ENCODE assay signal across 25 cellular contexts in genomic region chr1:62333431-62333830, GRCh38. TPM values are rescaled to one million over a fixed set of nuclear protein-coding genes. Genes with fewer than 3 reads are reported as not detected.
DNase-seq lines count a peak whose midpoint lies in the region; ATAC-seq, FAIRE-seq and TF ChIP-seq lines count a peak whose summit lies in the region.
"Had no signal": no experiment of that assay in that cellular context is flagged by ENCODE, and none has a peak within 500 bp of the region (broad histone marks: within the 10 kb centered on the region; RNA-seq: fewer than 3 reads in every experiment).

No MANE protein-coding gene starts in this region.

- H2AFZ ChIP-seq in astrocyte (ENCODE audit: low read depth, low read length) (no peak overlapping the region), smooth muscle cell (ENCODE audit: low read depth) (no peak overlapping the region)

- H3K9me3 Mint-ChIP-seq in activated CD8-positive, alpha-beta memory T cell treated with anti-CD3 and anti-CD28 coated beads, Interleukin-2, amount 10 ng/mL, durations not matched to agents 7 days and 5 days (ENCODE audit: low read depth): peaks cover 3% of the 10 kb centered on the region
- H3K9me3 Mint-ChIP-seq in astrocyte (ENCODE audit: unreplicated experiment): peaks cover 7% of the 10 kb centered on the region
- H3K9me3 Mint-ChIP-seq: CD4-positive, alpha-beta T cell; H9; stimulated activated naive CD8-positive, alpha-beta T cell treated with anti-CD3 and anti-CD28 coated beads, Interleukin-15, Interleukin-2, amounts not matched to agents 100 ng/mL and 50 ng/mL, for 24 hours had no signal

- no peak overlapping the region for H3K4me3 Mint-ChIP-seq in activated CD8-positive, alpha-beta memory T cell treated with anti-CD3 and anti-CD28 coated beads, Interleukin-2, amount 10 ng/mL, durations not matched to agents 7 days and 5 days
- no peak overlapping the region for H3K4me3 Mint-ChIP-seq in astrocyte (ENCODE audit: unreplicated experiment)
- H3K4me3 Mint-ChIP-seq: brain; CD4-positive, alpha-beta T cell; immature natural killer cell; nephron; stimulated activated naive CD8-positive, alpha-beta T cell treated with anti-CD3 and anti-CD28 coated beads, Interleukin-15, Interleukin-2, amounts not matched to agents 100 ng/mL and 50 ng/mL, for 24 hours had no signal

- H3K9me3 ChIP-seq in astrocyte (ENCODE audit: insufficient read depth, low read depth, low read length): no peaks in the 10 kb centered on the region
- H3K9me3 ChIP-seq in smooth muscle cell (replicated peaks; ENCODE audit: low read depth): no peaks in the 10 kb centered on the region
- H3K9me3 ChIP-seq: esophagus squamous epithelium, prostate gland had no signal

- FAIRE-seq in astrocyte (lab: Jason Lieb, UNC): no peak
- FAIRE-seq: GM12892 had no signal

- H3K9ac ChIP-seq in astrocyte (ENCODE audit: low read length): no peak overlapping the region
- no peak overlapping the region for H3K9ac ChIP-seq in smooth muscle cell (ENCODE audit: low read depth)

- CTCF ChIA-PET in activated CD8-positive, alpha-beta memory T cell treated with anti-CD3 and anti-CD28 coated beads, Interleukin-2, amount 10 ng/mL, durations not matched to agents 7 days and 5 days (lab: Charles Lee): no interaction called here

- H3K36me3 ChIP-seq in astrocyte (ENCODE audit: insufficient read depth, low read length) (no peaks in the 10 kb centered on the region), smooth muscle cell (ENCODE audit: low read depth) (no peaks in the 10 kb centered on the region)
- H3K36me3 ChIP-seq: esophagus squamous epithelium, prostate gland had no signal

- peak; percentile 41 for DNase-seq in activated CD8-positive, alpha-beta memory T cell treated with anti-CD3 and anti-CD28 coated beads, Interleukin-2, amount 10 ng/mL, durations not matched to agents 7 days and 5 days
- no peak for DNase-seq in activated CD8-positive, alpha-beta memory T cell treated with anti-CD3 and anti-CD28 coated beads for 24 hours
- DNase-seq in M059J (ENCODE audit: low read depth) (peak; percentile 81), astrocyte (ENCODE audit: low read depth) (peak; percentile 27), smooth muscle cell (lab: John Stamatoyannopoulos, UW; ENCODE audit: unreplicated experiment) (no peak), NCI-H187 treated with DMSO at 0.1 percent for 48 hours (lab: John Stamatoyannopoulos, UW) (no peak)
- no peak for DNase-seq in stimulated activated naive CD4-positive, alpha-beta T cell (lab: John Stamatoyannopoulos, UW)
- DNase-seq: activated naive CD4-positive, alpha-beta T cell treated with Interleukin-2 at 50 U/mL for 16 hours; CD4-positive, alpha-beta T cell; esophagus squamous epithelium; H9; head of caudate nucleus; immature natural killer cell; MV-4-11; NCI-H82; RPMI8226; stimulated activated CD4-positive, alpha-beta T cell treated with anti-CD3 and anti-CD28 coated beads, Interleukin-12 subunit alpha, Interleukin-12 subunit beta, amount 100 ng/mL, for 4 hours had no signal

- TF ChIP-seq CTCF in astrocyte (IDR thresholded peaks at IDR 0.05; ENCODE audit: insufficient read depth, low read depth, low read length): no peak
- TF ChIP-seq CTCF in smooth muscle cell (IDR thresholded peaks at IDR 0.05; ENCODE audit: borderline replicate concordance, insufficient read depth, poor library complexity, severe bottlenecking): no peak

- H3F3A ChIP-seq in smooth muscle cell (ENCODE audit: low read depth): peaks cover 6% of the 10 kb centered on the region

- peaks cover 5% of the 10 kb centered on the region for H3K4me1 ChIP-seq in astrocyte (ENCODE audit: insufficient read depth, low read length)
- H3K4me1 ChIP-seq in smooth muscle cell (ENCODE audit: low read depth): peaks cover 16% of the 10 kb centered on the region
- H3K4me1 ChIP-seq: prostate gland had no signal

- H3K4me2 ChIP-seq in astrocyte (ENCODE audit: low read length): no peak overlapping the region
- no peak overlapping the region for H3K4me2 ChIP-seq in smooth muscle cell

- 34% methylated on average over 7 of the region's 7 CpGs for WGBS in smooth muscle cell (ENCODE audit: low lambda C conversion rate)

- ATAC-seq in activated CD8-positive, alpha-beta memory T cell treated with anti-CD3 and anti-CD28 coated beads, Interleukin-2, amount 10 ng/mL, durations not matched to agents 7 days and 5 days: peak; percentile 58
- ATAC-seq in HG02798 (IDR thresholded peaks at IDR 0.05; ENCODE audit: poor library complexity, unreplicated experiment): no peak

- H3K4me1 Mint-ChIP-seq in activated CD8-positive, alpha-beta memory T cell treated with anti-CD3 and anti-CD28 coated beads, Interleukin-2, amount 10 ng/mL, durations not matched to agents 7 days and 5 days: peaks cover 4% of the 10 kb centered on the region
- H3K4me1 Mint-ChIP-seq in astrocyte (ENCODE audit: low read depth, unreplicated experiment): peaks cover 26% of the 10 kb centered on the region
- H3K4me1 Mint-ChIP-seq: immature natural killer cell had no signal

- H4K20me1 ChIP-seq in astrocyte (ENCODE audit: insufficient read depth, low read length) (no peaks in the 10 kb centered on the region), smooth muscle cell (ENCODE audit: low read depth) (no peaks in the 10 kb centered on the region)

- no peaks in the 10 kb centered on the region for H3K27me3 ChIP-seq in astrocyte (ENCODE audit: insufficient read depth, low read length)
- no peaks in the 10 kb centered on the region for H3K27me3 ChIP-seq in smooth muscle cell (ENCODE audit: low read depth)

- H3K27ac ChIP-seq in astrocyte (ENCODE audit: low read depth, low read length) (no peak overlapping the region), smooth muscle cell (ENCODE audit: low read depth) (peak overlapping the region; percentile 47)
- H3K27ac ChIP-seq: esophagus squamous epithelium, prostate gland, VCaP had no signal

- no peak overlapping the region for H3K4me3 ChIP-seq in astrocyte (ENCODE audit: insufficient read depth, low read depth, low read length)
- no peak overlapping the region for H3K4me3 ChIP-seq in smooth muscle cell
- H3K4me3 ChIP-seq: esophagus squamous epithelium, prostate gland had no signal

- H3K27ac Mint-ChIP-seq in activated CD8-positive, alpha-beta memory T cell treated with anti-CD3 and anti-CD28 coated beads, Interleukin-2, amount 10 ng/mL, durations not matched to agents 7 days and 5 days: no peak overlapping the region
- H3K27ac Mint-ChIP-seq in astrocyte (ENCODE audit: unreplicated experiment): peak overlapping the region; percentile 76
- H3K27ac Mint-ChIP-seq: brain; CD4-positive, alpha-beta T cell; H9; immature natural killer cell; stimulated activated naive CD8-positive, alpha-beta T cell treated with anti-CD3 and anti-CD28 coated beads, Interleukin-15, Interleukin-2, amounts not matched to agents 100 ng/mL and 50 ng/mL, for 24 hours had no signal

- H3K36me3 Mint-ChIP-seq in activated CD8-positive, alpha-beta memory T cell treated with anti-CD3 and anti-CD28 coated beads, Interleukin-2, amount 10 ng/mL, durations not matched to agents 7 days and 5 days: no peaks in the 10 kb centered on the region
- peaks cover 2% of the 10 kb centered on the region for H3K36me3 Mint-ChIP-seq in astrocyte (ENCODE audit: low read depth, unreplicated experiment)
- H3K36me3 Mint-ChIP-seq: brain, immature natural killer cell had no signal

- peaks cover 4% of the 10 kb centered on the region for H3K27me3 Mint-ChIP-seq in activated CD8-positive, alpha-beta memory T cell treated with anti-CD3 and anti-CD28 coated beads, Interleukin-2, amount 10 ng/mL, durations not matched to agents 7 days and 5 days
- H3K27me3 Mint-ChIP-seq in astrocyte (ENCODE audit: low read depth, unreplicated experiment): no peaks in the 10 kb centered on the region
- H3K27me3 Mint-ChIP-seq: brain; stimulated activated naive CD8-positive, alpha-beta T cell treated with anti-CD3 and anti-CD28 coated beads, Interleukin-15, Interleukin-2, amounts not matched to agents 100 ng/mL and 50 ng/mL, for 24 hours had no signal

- no peaks in the 10 kb centered on the region for H3K79me2 ChIP-seq in astrocyte (ENCODE audit: insufficient read depth, low read length)
- no peaks in the 10 kb centered on the region for H3K79me2 ChIP-seq in smooth muscle cell (ENCODE audit: low read depth)

RNA-seq across cellular contexts. Expression of gene KANK4, which starts 14.2 kb away (rescaled TPM):
- total RNA-seq in activated CD8-positive, alpha-beta memory T cell treated with anti-CD3 and anti-CD28 coated beads, Interleukin-2, amount 10 ng/mL, durations not matched to agents 7 days and 5 days: not detected
- 21.4 and 27.2 TPM in 2 replicates for total RNA-seq in M059J (2014; rRNA removed; shearing (Covaris generic))
- total RNA-seq in astrocyte (8.5 and 14.5 TPM in 2 replicates), smooth muscle cell (69.2 and 74.3 TPM in 2 replicates)
- polyA plus RNA-seq in smooth muscle cell: 72.4 and 77.8 TPM in 2 replicates
- total RNA-seq: CD4-positive, alpha-beta T cell; G401 had no signal
- polyA plus RNA-seq: immature natural killer cell had no signal

Comparison
In these comparisons a context has a peak if more than half of its experiments do, and no peak if none do; other contexts are left out.
1. DNase-seq: peak in activated CD8-positive, alpha-beta memory T cell treated with anti-CD3 and anti-CD28 coated beads, Interleukin-2, amount 10 ng/mL, durations not matched to agents 7 days and 5 days (single experiment), M059J (single experiment) and astrocyte (single experiment); none in activated CD8-positive, alpha-beta memory T cell treated with anti-CD3 and anti-CD28 coated beads for 24 hours (single experiment), smooth muscle cell (single experiment), stimulated activated naive CD4-positive, alpha-beta T cell (0 of 6) and NCI-H187 treated with DMSO at 0.1 percent for 48 hours (single experiment).